In genomic region chr9:83572524-83572923, GRCh38 we compare ENCODE assay signal across 1 cellular context.
TF ChIP-seq lines count a peak whose summit lies in the region.

No MANE protein-coding gene starts in this region.

TF ChIP-seq in SK-N-SH, 30 proteins besides CTCF, POLR2A, EP300 and RAD21 (continued from another document):
- TF ChIP-seq, protein P1, sequence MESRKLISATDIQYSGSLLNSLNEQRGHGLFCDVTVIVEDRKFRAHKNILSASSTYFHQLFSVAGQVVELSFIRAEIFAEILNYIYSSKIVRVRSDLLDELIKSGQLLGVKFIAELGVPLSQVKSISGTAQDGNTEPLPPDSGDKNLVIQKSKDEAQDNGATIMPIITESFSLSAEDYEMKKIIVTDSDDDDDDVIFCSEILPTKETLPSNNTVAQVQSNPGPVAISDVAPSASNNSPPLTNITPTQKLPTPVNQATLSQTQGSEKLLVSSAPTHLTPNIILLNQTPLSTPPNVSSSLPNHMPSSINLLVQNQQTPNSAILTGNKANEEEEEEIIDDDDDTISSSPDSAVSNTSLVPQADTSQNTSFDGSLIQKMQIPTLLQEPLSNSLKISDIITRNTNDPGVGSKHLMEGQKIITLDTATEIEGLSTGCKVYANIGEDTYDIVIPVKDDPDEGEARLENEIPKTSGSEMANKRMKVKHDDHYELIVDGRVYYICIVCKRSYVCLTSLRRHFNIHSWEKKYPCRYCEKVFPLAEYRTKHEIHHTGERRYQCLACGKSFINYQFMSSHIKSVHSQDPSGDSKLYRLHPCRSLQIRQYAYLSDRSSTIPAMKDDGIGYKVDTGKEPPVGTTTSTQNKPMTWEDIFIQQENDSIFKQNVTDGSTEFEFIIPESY (IDR thresholded peaks at IDR 0.05; ENCODE audit: borderline replicate concordance, low read depth), result no peak
- no peak for TF ChIP-seq GATA2 (CRISPR knock-in tag; IDR thresholded peaks at IDR 0.05)
